ENCODE assay signal across 1 cellular context in genomic region chr7:99102809-99103690, GRCh38.
TF ChIP-seq lines count a peak whose summit lies in the region.

No MANE protein-coding gene starts in this region.

TF ChIP-seq in GM12878, 131 proteins besides CTCF, POLR2A, EP300 and RAD21:
- TF ChIP-seq ASH2L (IDR thresholded peaks at IDR 0.05; ENCODE audit: borderline replicate concordance, low read depth) (no peak), EED (IDR thresholded peaks at IDR 0.05; ENCODE audit: low read depth) (peak; percentile 40; the same call in 1 of the 2 replicates), ZNF274 (IDR thresholded peaks at IDR 0.05; ENCODE audit: insufficient read depth, insufficient read length) (no peak), NFYA (IDR thresholded peaks at IDR 0.05; ENCODE audit: borderline replicate concordance, low read depth, low read length) (no peak), KAT2A (conservative IDR thresholded peaks at IDR 0.05; ENCODE audit: control insufficient read depth, low read depth, low read length) (no peak), RUNX3 (IDR thresholded peaks at IDR 0.05; ENCODE audit: low read length) (peak; percentile 62), HDAC2 (IDR thresholded peaks at IDR 0.05) (no peak), BCLAF1 (IDR thresholded peaks at IDR 0.05) (no peak), TCF12 (IDR thresholded peaks at IDR 0.05; ENCODE audit: low read depth, low read length) (no peak), TBL1XR1 (IDR thresholded peaks at IDR 0.05; ENCODE audit: low read depth, low read length) (no peak), ZBED1 (IDR thresholded peaks at IDR 0.05; ENCODE audit: borderline replicate concordance) (0 out of 2 replicates have a peak, but pooled peaks have one; percentile 56), CBFB (IDR thresholded peaks at IDR 0.05; ENCODE audit: low read depth) (no peak), BCL3 (IDR thresholded peaks at IDR 0.05; ENCODE audit: borderline replicate concordance, insufficient read depth, low read depth, low read length, poor library complexity, severe bottlenecking) (peak; percentile 32), MTA3 (IDR thresholded peaks at IDR 0.05; ENCODE audit: borderline replicate concordance, low read length) (no peak), MLLT1 (IDR thresholded peaks at IDR 0.05) (0 out of 2 replicates have a peak, but pooled peaks have one; percentile 28), PML (IDR thresholded peaks at IDR 0.05; ENCODE audit: low read length) (no peak), E4F1 (IDR thresholded peaks at IDR 0.05; ENCODE audit: borderline replicate concordance, partially characterized antibody) (no peak), FOXK2 (IDR thresholded peaks at IDR 0.05) (no peak), SIN3A (IDR thresholded peaks at IDR 0.05; ENCODE audit: low read depth, low read length) (no peak), HSF1 (IDR thresholded peaks at IDR 0.05; ENCODE audit: low read depth, low read length) (no peak), ZNF207 (IDR thresholded peaks at IDR 0.05; ENCODE audit: borderline replicate concordance) (no peak), PAX5 (IDR thresholded peaks at IDR 0.05; ENCODE audit: borderline replicate concordance, low read depth, low read length) (0 out of 2 replicates have a peak, but pooled peaks have one; percentile 10), SUPT20H (IDR thresholded peaks at IDR 0.05; ENCODE audit: borderline replicate concordance, control insufficient read depth, low read depth, low read length) (no peak), ATF2 (IDR thresholded peaks at IDR 0.05; ENCODE audit: low read length) (peak; percentile 45), IRF5 (IDR thresholded peaks at IDR 0.05; ENCODE audit: borderline replicate concordance) (no peak), TCF7 (IDR thresholded peaks at IDR 0.05; ENCODE audit: borderline replicate concordance) (no peak), BACH1 (IDR thresholded peaks at IDR 0.05; ENCODE audit: borderline replicate concordance) (no peak), SIX5 (IDR thresholded peaks at IDR 0.05; ENCODE audit: low read depth, low read length, severe bottlenecking) (no peak), EZH2 (IDR thresholded peaks at IDR 0.05; ENCODE audit: borderline replicate concordance, control insufficient read depth, low read depth, low read length) (no peak)
